In genomic region chr2:123769001-123769400, GRCh38 we compare ENCODE assay signal across 26 cellular contexts.
DNase-seq lines count a peak whose midpoint lies in the region; ATAC-seq, FAIRE-seq and TF ChIP-seq lines count a peak whose summit lies in the region.
"Had no signal": no experiment of that assay in that cellular context is flagged by ENCODE, and none has a peak within 500 bp of the region (broad histone marks: within the 10 kb centered on the region; RNA-seq: fewer than 3 reads in every experiment).

No MANE protein-coding gene starts in this region.

- TF ChIP-seq RAD21 in K562 (CRISPR knock-in tag; conservative IDR thresholded peaks at IDR 0.05 in 1 of 2, IDR thresholded peaks at IDR 0.05 in 1 of 2), result no peak

- TF ChIP-seq POLR2A in K562 (conservative IDR thresholded peaks at IDR 0.05), result no peak

- H3K27me3 ChIP-seq in K562 (ENCODE audit: control insufficient read depth in 2 of 2, insufficient read depth in 2 of 2, low read length in 2 of 2), result no peaks in the 10 kb centered on the region
- H3K27me3 ChIP-seq: BE2C, BLaER1 had no signal

- no peaks in the 10 kb centered on the region for H3K36me3 Mint-ChIP-seq in activated CD8-positive, alpha-beta T cell treated with anti-CD3 and anti-CD28 coated beads for 36 hours (ENCODE audit: low read depth)
- H3K36me3 Mint-ChIP-seq: CD14-positive monocyte; CD4-positive, alpha-beta memory T cell; CD4-positive, CD25-positive, alpha-beta regulatory T cell; CD8-positive, alpha-beta memory T cell had no signal

- in situ Hi-C loops in K562 (cut with MboI), result no loop called here

- H2AFZ ChIP-seq in K562 (ENCODE audit: low read depth, low read length), result no peak overlapping the region

- H3K4me3 ChIP-seq in HEK293 (ENCODE audit: low read depth, low read length), result no peak overlapping the region
- H3K4me3 ChIP-seq in K562, result no peak overlapping the region
- H3K4me3 ChIP-seq: BLaER1, GM12878 had no signal

- no peak for TF ChIP-seq EP300 in K562 (IDR thresholded peaks at IDR 0.05; ENCODE audit: low read length)

- H3K9me3 ChIP-seq in HEK293 (ENCODE audit: control insufficient read depth, insufficient read depth, low read depth, low read length) (no peaks in the 10 kb centered on the region), K562 (replicated peaks; ENCODE audit: control insufficient read depth, insufficient read depth, low read depth, low read length) (peaks cover 4% of the 10 kb centered on the region; the same call in 1 of the 2 replicates)
- H3K9me3 ChIP-seq: BE2C, BLaER1 had no signal

- H3K9ac ChIP-seq in K562 (ENCODE audit: insufficient read depth in 1 of 2, low read depth in 2 of 2, low read length in 2 of 2), result no peak overlapping the region
- H3K9ac ChIP-seq: BLaER1 had no signal

- H3K27ac Mint-ChIP-seq in activated CD8-positive, alpha-beta T cell treated with anti-CD3 and anti-CD28 coated beads for 36 hours, result no peak overlapping the region
- H3K27ac Mint-ChIP-seq: CD14-positive monocyte; CD4-positive, alpha-beta memory T cell; CD4-positive, CD25-positive, alpha-beta regulatory T cell; CD8-positive, alpha-beta memory T cell had no signal

- DNase-seq in NCI-H146 (lab: John Stamatoyannopoulos, UW), result peak; percentile 24
- no peak for DNase-seq in K562 (ENCODE audit: extremely low read depth in 1 of 4, low spot score in 3 of 4)
- DNase-seq in posterior cingulate gyrus, result no peak
- no peak for DNase-seq in activated CD8-positive, alpha-beta T cell treated with anti-CD3 and anti-CD28 coated beads for 36 hours
- DNase-seq: 8988T; ACHN; BE2C; C1 segment of cervical spinal cord; CD4-positive, alpha-beta memory T cell; CD4-positive, CD25-positive, alpha-beta regulatory T cell; CD8-positive, alpha-beta memory T cell; COR-L47; DMS 273 treated with DMSO at 0.1 percent for 48 hours; DMS153; DMS53; DMS79; DND-41; EL; GDM1 had no signal

- H3K4me2 ChIP-seq in K562 (ENCODE audit: insufficient read depth, low read length), result no peak overlapping the region
- H3K4me2 ChIP-seq: BLaER1 had no signal

- H3K4me1 Mint-ChIP-seq in activated CD8-positive, alpha-beta T cell treated with anti-CD3 and anti-CD28 coated beads for 36 hours (ENCODE audit: low read depth), result no peaks in the 10 kb centered on the region
- H3K4me1 Mint-ChIP-seq: CD14-positive monocyte; CD4-positive, alpha-beta memory T cell; CD4-positive, CD25-positive, alpha-beta regulatory T cell; CD8-positive, alpha-beta memory T cell had no signal

- CTCF ChIA-PET in HEK293 (lab: Yijun Ruan, JAX), result no interaction called here
- CTCF ChIA-PET in K562 (lab: Yijun Ruan, JAX; ENCODE audit: low intra/inter-chr PET ratio), result no interaction called here
- CTCF ChIA-PET in activated CD8-positive, alpha-beta T cell treated with anti-CD3 and anti-CD28 coated beads for 36 hours (lab: Charles Lee), result no interaction called here

- no peaks in the 10 kb centered on the region for H3K79me2 ChIP-seq in K562 (ENCODE audit: control insufficient read depth, insufficient read depth, low read length)

- H3K27me3 Mint-ChIP-seq in activated CD8-positive, alpha-beta T cell treated with anti-CD3 and anti-CD28 coated beads for 36 hours, result no peaks in the 10 kb centered on the region
- H3K27me3 Mint-ChIP-seq: CD4-positive, alpha-beta memory T cell; CD4-positive, CD25-positive, alpha-beta regulatory T cell; CD8-positive, alpha-beta memory T cell had no signal

- H3K4me3 Mint-ChIP-seq in activated CD8-positive, alpha-beta T cell treated with anti-CD3 and anti-CD28 coated beads for 36 hours, result no peak overlapping the region
- H3K4me3 Mint-ChIP-seq: CD14-positive monocyte; CD4-positive, alpha-beta memory T cell; CD4-positive, CD25-positive, alpha-beta regulatory T cell; CD8-positive, alpha-beta memory T cell had no signal

- FAIRE-seq in K562 (lab: Jason Lieb, UNC), result no peak
- FAIRE-seq: A204.1, GM12878, GM12892, GM18507 had no signal

- WGBS in K562 (ENCODE audit: insufficient coverage, low coverage, missing lambda C conversion rate), result 7% methylated on average over 2 of the region's 2 CpGs

- no peaks in the 10 kb centered on the region for H3K9me1 ChIP-seq in K562 (ENCODE audit: control insufficient read depth, insufficient read depth, low read length)

- H3K4me1 ChIP-seq in HEK293 (ENCODE audit: control insufficient read depth, insufficient read depth, low read length) (no peaks in the 10 kb centered on the region), K562 (replicated peaks in 1 of 2; ENCODE audit: control insufficient read depth in 2 of 2, insufficient read depth in 2 of 2, low read length in 2 of 2) (no peaks in the 10 kb centered on the region)
- H3K4me1 ChIP-seq: BE2C, BLaER1 had no signal

- no peak for ATAC-seq in K562
- no peak for ATAC-seq in activated CD8-positive, alpha-beta T cell treated with anti-CD3 and anti-CD28 coated beads for 36 hours
- ATAC-seq: GM12878 had no signal

- intact Hi-C loops in K562 (cut with micrococcal nuclease) (no loop called here), posterior cingulate gyrus (cut with DNase I) (no loop called here)
- intact Hi-C loops in activated CD8-positive, alpha-beta T cell treated with anti-CD3 and anti-CD28 coated beads for 36 hours (cut with micrococcal nuclease), result no loop called here

- H3K36me3 ChIP-seq in HEK293 (ENCODE audit: control insufficient read depth in 2 of 2, insufficient read depth in 1 of 2, low read length in 2 of 2) (no peaks in the 10 kb centered on the region), K562 (ENCODE audit: control insufficient read depth, insufficient read depth, low read length) (no peaks in the 10 kb centered on the region)
- H3K36me3 ChIP-seq: BE2C, BLaER1 had no signal

- TF ChIP-seq CTCF in HEK293 (tag by site-specific recombination; IDR thresholded peaks at IDR 0.05), result no peak
- no peak for TF ChIP-seq CTCF in K562 (IDR thresholded peaks at IDR 0.05 in 2 of 3, conservative IDR thresholded peaks at IDR 0.05 in 1 of 3; ENCODE audit: insufficient read depth in 2 of 3, low read depth in 1 of 3, low read length in 3 of 3)
- TF ChIP-seq CTCF in activated CD8-positive, alpha-beta T cell treated with anti-CD3 and anti-CD28 coated beads for 36 hours (IDR thresholded peaks at IDR 0.05), result no peak

- H3K27ac ChIP-seq in HEK293 (ENCODE audit: extremely low read depth, low read depth, low read length), result no peak overlapping the region
- H3K27ac ChIP-seq in K562 (ENCODE audit: extremely low read depth, low read depth, low read length), result no peak overlapping the region
- H3K27ac ChIP-seq: BLaER1 had no signal

- peaks cover 3% of the 10 kb centered on the region for H3K9me3 Mint-ChIP-seq in activated CD8-positive, alpha-beta T cell treated with anti-CD3 and anti-CD28 coated beads for 36 hours

- H4K20me1 ChIP-seq in K562 (replicated peaks; ENCODE audit: control insufficient read depth, insufficient read depth, low read length), result no peaks in the 10 kb centered on the region
- H4K20me1 ChIP-seq: BLaER1 had no signal

- POLR2A ChIA-PET in HEK293 (lab: Yijun Ruan, JAX), result no interaction called here
- POLR2A ChIA-PET in K562 (lab: Yijun Ruan, JAX), result no interaction called here
- POLR2A ChIA-PET in activated CD8-positive, alpha-beta T cell treated with anti-CD3 and anti-CD28 coated beads for 36 hours (lab: Charles Lee), result no interaction called here

- no TSS peak for BruUV-seq in K562 (replicated peaks; lab: Mats Ljungman, UMichigan)

TF ChIP-seq in HEK293, 187 proteins besides CTCF, POLR2A, EP300 and RAD21:
- no peak for TF ChIP-seq ZNF658 (tag by site-specific recombination; IDR thresholded peaks at IDR 0.05)
- TF ChIP-seq ATF2 (tag by site-specific recombination; IDR thresholded peaks at IDR 0.05; ENCODE audit: low read depth), result 0 out of 2 replicates have a peak, but pooled peaks have one; percentile 23

TF ChIP-seq in K562, 482 proteins besides CTCF, POLR2A, EP300 and RAD21:
- TF ChIP-seq MLX (CRISPR knock-in tag; conservative IDR thresholded peaks at IDR 0.05) (no peak), ATF3 (IDR thresholded peaks at IDR 0.05) (0 out of 2 replicates have a peak, but pooled peaks have one; percentile 8), ATF3 (CRISPR knock-in tag; conservative IDR thresholded peaks at IDR 0.05) (no peak)

Comparison
In these comparisons a context has a peak if more than half of its experiments do, and no peak if none do; other contexts are left out.
1. Of the 44 proteins assayed by ChIP-seq in both K562 and HEK293: peak only in K562: none; only in HEK293: ATF2; in both: none; in neither: 43.